Comparison of ENCODE assay signal across 36 cellular contexts in genomic region chr7:31816810-31817209, GRCh38.
"Had no signal": no experiment of that assay in that cellular context is flagged by ENCODE, and none has a peak within 500 bp of the region (broad histone marks: within the 10 kb centered on the region; RNA-seq: fewer than 3 reads in every experiment).

No MANE protein-coding gene starts in this region.

- H3K27me3 ChIP-seq: adrenal gland, brain microvascular endothelial cell, gastrocnemius medialis, heart left ventricle had no signal

- H3K36me3 ChIP-seq: adrenal gland, brain microvascular endothelial cell, gastrocnemius medialis had no signal

- ATAC-seq: activated CD4-positive, alpha-beta T cell treated with anti-CD3 and anti-CD28 coated beads for 36 hours; activated CD8-positive, alpha-beta memory T cell treated with anti-CD3 and anti-CD28 coated beads, Interleukin-2, amount 10 ng/mL, durations not matched to agents 7 days and 5 days; activated CD8-positive, alpha-beta T cell treated with anti-CD3 and anti-CD28 coated beads, Interleukin-2, amount 10 ng/mL, durations not matched to agents 7 days and 5 days; activated naive CD8-positive, alpha-beta T cell treated with anti-CD3 and anti-CD28 coated beads, Interleukin-2, amount 50 U/mL, for 24 hours; effector memory CD8-positive, alpha-beta T cell; gastrocnemius medialis; heart left ventricle; T-helper 17 cell had no signal

- H3K4me1 ChIP-seq: adrenal gland, gastrocnemius medialis had no signal

- H3K9me3 Mint-ChIP-seq: activated CD4-positive, alpha-beta T cell treated with anti-CD3 and anti-CD28 coated beads, Interleukin-2, amount 10 ng/mL, durations not matched to agents 24 days and 14 days; activated naive CD8-positive, alpha-beta T cell treated with anti-CD3 and anti-CD28 coated beads for 36 hours; activated naive CD8-positive, alpha-beta T cell treated with anti-CD3 and anti-CD28 coated beads, Interleukin-2, amount 50 U/mL, for 24 hours; activated T-helper 1 cell treated with anti-CD3 and anti-CD28 coated beads, Interleukin-12 subunit alpha, Interleukin-12 subunit beta, Interleukin-2, Interleukin-4 antibody, amounts not matched to agents 30 ng/mL and 10 ng/mL and 1 ng/mL, durations not matched to agents 14 hours and 24 hours and 36 hours; T-helper 2 cell treated with Interferon-gamma antibody and Interleukin-4, amounts not matched to agents 5 μg/mL and 100 μg/mL, for 36 hours had no signal

- H3K4me3 Mint-ChIP-seq: activated CD4-positive, alpha-beta memory T cell treated with anti-CD3 and anti-CD28 coated beads for 36 hours; activated CD4-positive, alpha-beta T cell treated with anti-CD3 and anti-CD28 coated beads for 36 hours; activated CD4-positive, alpha-beta T cell treated with anti-CD3 and anti-CD28 coated beads, Interleukin-2, amount 10 ng/mL, durations not matched to agents 24 days and 14 days; activated CD8-positive, alpha-beta memory T cell treated with anti-CD3 and anti-CD28 coated beads, Interleukin-2, amount 10 ng/mL, durations not matched to agents 7 days and 5 days; activated CD8-positive, alpha-beta T cell treated with anti-CD3 and anti-CD28 coated beads, Interleukin-2, amount 10 ng/mL, durations not matched to agents 7 days and 5 days; activated naive CD4-positive, alpha-beta T cell treated with anti-CD3 and anti-CD28 coated beads for 36 hours; activated naive CD4-positive, alpha-beta T cell treated with anti-CD3 and anti-CD28 coated beads, Interleukin-2, amount 50 U/mL, for 24 hours; activated naive CD8-positive, alpha-beta T cell treated with anti-CD3 and anti-CD28 coated beads for 36 hours; activated naive CD8-positive, alpha-beta T cell treated with anti-CD3 and anti-CD28 coated beads, Interleukin-2, amount 50 U/mL, for 24 hours; activated T-helper 1 cell treated with anti-CD3 and anti-CD28 coated beads, Interleukin-12 subunit alpha, Interleukin-12 subunit beta, Interleukin-2, Interleukin-4 antibody, amounts not matched to agents 30 ng/mL and 10 ng/mL and 1 ng/mL, durations not matched to agents 14 hours and 24 hours and 36 hours; central memory CD8-positive, alpha-beta T cell; effector memory CD8-positive, alpha-beta T cell; T-helper 17 cell; T-helper 2 cell treated with Interferon-gamma antibody and Interleukin-4, amounts not matched to agents 5 μg/mL and 100 μg/mL, for 36 hours had no signal

- H3K27ac ChIP-seq: adrenal gland, brain microvascular endothelial cell, coronary artery, epithelial cell of prostate, gastrocnemius medialis, heart left ventricle had no signal

- H3K4me1 Mint-ChIP-seq: activated CD4-positive, alpha-beta T cell treated with anti-CD3 and anti-CD28 coated beads for 36 hours; activated CD4-positive, alpha-beta T cell treated with anti-CD3 and anti-CD28 coated beads, Interleukin-2, amount 10 ng/mL, durations not matched to agents 24 days and 14 days; activated CD8-positive, alpha-beta memory T cell treated with anti-CD3 and anti-CD28 coated beads, Interleukin-2, amount 10 ng/mL, durations not matched to agents 7 days and 5 days; activated naive CD4-positive, alpha-beta T cell treated with anti-CD3 and anti-CD28 coated beads, Interleukin-2, amount 50 U/mL, for 24 hours; activated naive CD8-positive, alpha-beta T cell treated with anti-CD3 and anti-CD28 coated beads for 36 hours; activated naive CD8-positive, alpha-beta T cell treated with anti-CD3 and anti-CD28 coated beads, Interleukin-2, amount 50 U/mL, for 24 hours; central memory CD8-positive, alpha-beta T cell; T-helper 17 cell had no signal

- H3K9me3 ChIP-seq: adrenal gland, gastrocnemius medialis, heart left ventricle had no signal

- H3K27ac Mint-ChIP-seq: activated CD4-positive, alpha-beta memory T cell treated with anti-CD3 and anti-CD28 coated beads for 36 hours; activated CD4-positive, alpha-beta T cell treated with anti-CD3 and anti-CD28 coated beads for 36 hours; activated CD4-positive, alpha-beta T cell treated with anti-CD3 and anti-CD28 coated beads, Interleukin-2, amount 10 ng/mL, durations not matched to agents 24 days and 14 days; activated CD8-positive, alpha-beta memory T cell treated with anti-CD3 and anti-CD28 coated beads, Interleukin-2, amount 10 ng/mL, durations not matched to agents 7 days and 5 days; activated CD8-positive, alpha-beta T cell treated with anti-CD3 and anti-CD28 coated beads, Interleukin-2, amount 10 ng/mL, durations not matched to agents 7 days and 5 days; activated naive CD4-positive, alpha-beta T cell treated with anti-CD3 and anti-CD28 coated beads for 36 hours; activated naive CD4-positive, alpha-beta T cell treated with anti-CD3 and anti-CD28 coated beads, Interleukin-2, amount 50 U/mL, for 24 hours; activated naive CD8-positive, alpha-beta T cell treated with anti-CD3 and anti-CD28 coated beads for 36 hours; activated naive CD8-positive, alpha-beta T cell treated with anti-CD3 and anti-CD28 coated beads, Interleukin-2, amount 50 U/mL, for 24 hours; activated T-helper 1 cell treated with anti-CD3 and anti-CD28 coated beads, Interleukin-12 subunit alpha, Interleukin-12 subunit beta, Interleukin-2, Interleukin-4 antibody, amounts not matched to agents 30 ng/mL and 10 ng/mL and 1 ng/mL, durations not matched to agents 14 hours and 24 hours and 36 hours; activated T-helper 2 cell treated with anti-CD3 and anti-CD28 coated beads, Interferon-gamma antibody, Interleukin-2, Interleukin-4, amounts not matched to agents 10 μg/mL and 5 μg/mL and 100 μg/mL, durations not matched to agents 14 hours and 24 hours and 36 hours; effector memory CD8-positive, alpha-beta T cell; T-helper 17 cell; T-helper 2 cell treated with Interferon-gamma antibody and Interleukin-4, amounts not matched to agents 5 μg/mL and 100 μg/mL, for 36 hours had no signal

- DNase-seq: activated CD4-positive, alpha-beta memory T cell treated with anti-CD3 and anti-CD28 coated beads for 36 hours; activated CD4-positive, alpha-beta T cell treated with anti-CD3 and anti-CD28 coated beads for 36 hours; activated CD4-positive, alpha-beta T cell treated with anti-CD3 and anti-CD28 coated beads, Interleukin-2, amount 10 ng/mL, durations not matched to agents 24 days and 14 days; activated CD4-positive, CD25-positive, alpha-beta regulatory T cell; activated CD4-positive, CD25-positive, alpha-beta regulatory T cell treated with anti-CD3 and anti-CD28 coated beads, Interleukin-2, amount 50 U/mL, for 72 hours; activated CD8-positive, alpha-beta memory T cell treated with anti-CD3 and anti-CD28 coated beads, Interleukin-2, amount 10 ng/mL, durations not matched to agents 7 days and 5 days; activated CD8-positive, alpha-beta memory T cell treated with anti-CD3 and anti-CD28 coated beads, Interleukin-2, amount 50 U/mL, for 4 hours; activated CD8-positive, alpha-beta T cell treated with anti-CD3 and anti-CD28 coated beads, Interleukin-2, amount 10 ng/mL, durations not matched to agents 7 days and 5 days; activated effector memory CD4-positive, alpha-beta T cell treated with anti-CD3 and anti-CD28 coated beads, Interleukin-2, amount 50 U/mL, for 16 hours; activated naive CD4-positive, alpha-beta T cell treated with anti-CD3 and anti-CD28 coated beads for 36 hours; activated naive CD8-positive, alpha-beta T cell treated with anti-CD3 and anti-CD28 coated beads for 36 hours; activated naive CD8-positive, alpha-beta T cell treated with anti-CD3 and anti-CD28 coated beads, Interleukin-2, amount 50 U/mL, for 24 hours; activated T-cell treated with anti-CD3 and anti-CD28 coated beads, Interleukin-2, amount 50 U/mL, for 1 hour; activated T-cell treated with anti-CD3 and anti-CD28 coated beads, Interleukin-2, amount 50 U/mL, for 48 hours; adrenal gland; amygdala; aorta; brain microvascular endothelial cell; dermis blood vessel endothelial cell; effector CD4-positive, alpha-beta T cell; effector memory CD8-positive, alpha-beta T cell; foreskin fibroblast; gastrocnemius medialis; glutamatergic neuron; heart left ventricle; T-helper 1 cell; T-helper 17 cell; T1000 had no signal

- H3K4me3 ChIP-seq: adrenal gland, coronary artery, gastrocnemius medialis, heart left ventricle had no signal

- H3K27me3 Mint-ChIP-seq: activated CD4-positive, alpha-beta memory T cell treated with anti-CD3 and anti-CD28 coated beads for 36 hours; activated CD4-positive, alpha-beta T cell treated with anti-CD3 and anti-CD28 coated beads for 36 hours; activated CD4-positive, alpha-beta T cell treated with anti-CD3 and anti-CD28 coated beads, Interleukin-2, amount 10 ng/mL, durations not matched to agents 24 days and 14 days; activated CD8-positive, alpha-beta memory T cell treated with anti-CD3 and anti-CD28 coated beads, Interleukin-2, amount 10 ng/mL, durations not matched to agents 7 days and 5 days; activated naive CD4-positive, alpha-beta T cell treated with anti-CD3 and anti-CD28 coated beads, Interleukin-2, amount 50 U/mL, for 24 hours; activated naive CD8-positive, alpha-beta T cell treated with anti-CD3 and anti-CD28 coated beads for 36 hours; activated naive CD8-positive, alpha-beta T cell treated with anti-CD3 and anti-CD28 coated beads, Interleukin-2, amount 50 U/mL, for 24 hours; central memory CD8-positive, alpha-beta T cell; effector memory CD8-positive, alpha-beta T cell; T-helper 17 cell had no signal

- H3K36me3 Mint-ChIP-seq: activated CD4-positive, alpha-beta memory T cell treated with anti-CD3 and anti-CD28 coated beads for 36 hours; activated CD8-positive, alpha-beta memory T cell treated with anti-CD3 and anti-CD28 coated beads, Interleukin-2, amount 10 ng/mL, durations not matched to agents 7 days and 5 days; activated naive CD4-positive, alpha-beta T cell treated with anti-CD3 and anti-CD28 coated beads, Interleukin-2, amount 50 U/mL, for 24 hours; activated naive CD8-positive, alpha-beta T cell treated with anti-CD3 and anti-CD28 coated beads for 36 hours had no signal

- FAIRE-seq: bronchial epithelial cell had no signal
